Comparison of ENCODE assay signal across 8 cellular contexts in genomic region chr16:50743575-50744225, GRCh38. TPM values are rescaled to one million over a fixed set of nuclear protein-coding genes. Genes with fewer than 3 reads are reported as not detected.
DNase-seq lines count a peak whose midpoint lies in the region; ATAC-seq and TF ChIP-seq lines count a peak whose summit lies in the region.

No MANE protein-coding gene starts in this region.

- H3K4me3 ChIP-seq in heart right ventricle (peak overlapping the region in 6 of 10 donors; percentile 11 to 95 (median 94)), heart left ventricle (peak overlapping the region in 6 of 12 donors; percentile 92 to 96 (median 95)), mucosa of rectum (ENCODE audit: low read length in 2 of 2) (peak overlapping the region; percentile 83 to 87), transverse colon (peak overlapping the region in 1 of 4 donors; percentile 100), brain microvascular endothelial cell (ENCODE audit: low read depth, low read length) (no peak overlapping the region)

- intact Hi-C loops in heart right ventricle (cut with DNase I) (loop anchor here in 3 of 10 donors (5.0 to 10.0 kb wide), 5 partner anchors 46 to 371 kb away; no protein-coding TSS in a partner anchor), heart left ventricle (cut with DNase I) (loop anchor here in 7 of 10 donors (2.0 to 10.0 kb wide), 5 partner anchors 41 to 79 kb away; partner anchors contain the start of gene NOD2 (in 1 of the 7)), transverse colon (cut with DNase I; ENCODE audit: low total_unique reads) (no loop called here)

- 77 to 79% methylated on average over 3 of the region's 3 CpGs for WGBS in heart right ventricle, 2 donors
- WGBS in heart left ventricle, 4 donors, result 69 to 79% (median 75%) methylated on average over 3 of the region's 3 CpGs
- WGBS in transverse colon (ENCODE audit: low coverage in 1 of 2), 2 donors, result 40 to 42% methylated on average over 3 of the region's 3 CpGs

- H3K27me3 ChIP-seq in heart right ventricle (no peaks in the 10 kb centered on the region), heart left ventricle (no peaks in the 10 kb centered on the region), mucosa of rectum (ENCODE audit: control insufficient read depth in 2 of 2, insufficient read depth in 2 of 2, low read length in 2 of 2) (no peaks in the 10 kb centered on the region), transverse colon (no peaks in the 10 kb centered on the region), brain microvascular endothelial cell (replicated peaks) (no peaks in the 10 kb centered on the region)

- H3K9ac ChIP-seq in mucosa of rectum (ENCODE audit: low read depth in 1 of 2, low read length in 2 of 2), result peak overlapping the region in 1 of 2 donors; percentile 62

- H3K9me3 Mint-ChIP-seq in brain, result peaks cover 0 to 3% (median 0%) of the 10 kb centered on the region in 5 experiments

- peak overlapping the region; percentile 37 to 87 (median 51) for H3K27ac Mint-ChIP-seq in brain

- no peak for TF ChIP-seq EP300 in transverse colon (IDR thresholded peaks at IDR 0.05; ENCODE audit: low read depth)

- peaks cover 6% of the 10 kb centered on the region for H3K27me3 Mint-ChIP-seq in brain

- ATAC-seq in heart right ventricle (no peak), heart left ventricle (no peak)

- H3K4me1 ChIP-seq in heart right ventricle, result peaks cover 0 to 64% (median 45%) of the 10 kb centered on the region in 9 donors
- peaks cover 3 to 56% (median 25%) of the 10 kb centered on the region in 12 donors for H3K4me1 ChIP-seq in heart left ventricle
- peaks cover 13 to 27% of the 10 kb centered on the region in 2 donors for H3K4me1 ChIP-seq in mucosa of rectum (ENCODE audit: control insufficient read depth in 2 of 2, insufficient read depth in 2 of 2, low read length in 2 of 2)
- H3K4me1 ChIP-seq in transverse colon, result peaks cover 11 to 58% (median 19%) of the 10 kb centered on the region in 4 donors

- H3K4me3 Mint-ChIP-seq in brain, result peak overlapping the region; percentile 87 to 92 (median 90)

- in situ Hi-C loops in transverse colon (cut with MboI; ENCODE audit: low pct_ligation_motif_present in 1 of 4, low pct_unique_long_range_greater_than_20kb in 1 of 4, low sequenced_read_pairs in 3 of 4), result no loop called here
- in situ Hi-C loops in brain microvascular endothelial cell (cut with HindIII; ENCODE audit: low pct_ligation_motif_present, low sequenced_read_pairs), result no loop called here

- no peak for TF ChIP-seq CTCF in heart right ventricle (IDR thresholded peaks at IDR 0.05)
- TF ChIP-seq CTCF in heart left ventricle (IDR thresholded peaks at IDR 0.05), result no peak
- TF ChIP-seq CTCF in brain (conservative IDR thresholded peaks at IDR 0.05), result no peak
- no peak for TF ChIP-seq CTCF in transverse colon (IDR thresholded peaks at IDR 0.05)
- TF ChIP-seq CTCF in brain microvascular endothelial cell (IDR thresholded peaks at IDR 0.05; ENCODE audit: low read depth, low read length, missing control alignments), result no peak

- H3K4me1 Mint-ChIP-seq in brain, result peaks cover 60% of the 10 kb centered on the region

- H3K9me3 ChIP-seq in heart right ventricle (no peaks in the 10 kb centered on the region), heart left ventricle (no peaks in the 10 kb centered on the region), mucosa of rectum (ENCODE audit: control insufficient read depth in 2 of 2, low read length in 2 of 2) (no peaks in the 10 kb centered on the region), transverse colon (no peaks in the 10 kb centered on the region)

- H3K36me3 Mint-ChIP-seq in brain, result peaks cover 11% of the 10 kb centered on the region

- TF ChIP-seq POLR2A in heart left ventricle (IDR thresholded peaks at IDR 0.05) (no peak), transverse colon (IDR thresholded peaks at IDR 0.05) (no peak)

- peak overlapping the region in 6 of 10 donors; percentile 88 to 98 (median 93) for H3K27ac ChIP-seq in heart right ventricle
- peak overlapping the region in 4 of 12 donors; percentile 44 to 97 (median 90) for H3K27ac ChIP-seq in heart left ventricle
- H3K27ac ChIP-seq in mucosa of rectum (ENCODE audit: low read depth in 2 of 2, low read length in 2 of 2), result peak overlapping the region; percentile 59 to 92
- H3K27ac ChIP-seq in transverse colon, result peak overlapping the region; percentile 90 to 97 (median 91)
- no peak overlapping the region for H3K27ac ChIP-seq in brain microvascular endothelial cell

- DNase-seq in heart right ventricle (no peak), heart left ventricle (no peak), transverse colon (no peak), nucleus accumbens (lab: John Stamatoyannopoulos, UW) (no peak), 8988T (no peak), brain microvascular endothelial cell (no peak)

- H3K36me3 ChIP-seq in heart right ventricle (peaks cover 0 to 27% (median 0%) of the 10 kb centered on the region in 9 donors), heart left ventricle (peaks cover 0 to 25% (median 0%) of the 10 kb centered on the region in 9 donors), mucosa of rectum (ENCODE audit: control insufficient read depth in 2 of 2, insufficient read depth in 2 of 2, low read length in 2 of 2) (no peaks in the 10 kb centered on the region), transverse colon (no peaks in the 10 kb centered on the region), brain microvascular endothelial cell (replicated peaks) (no peaks in the 10 kb centered on the region)

RNA-seq across cellular contexts. Expression of gene CYLD, which starts 1.8 kb away (rescaled TPM):
- total RNA-seq in heart right ventricle (10 to 100 TPM; 21.9 to 61.7 (median 39.9) TPM), heart left ventricle (10 to 100 TPM; 20.2 to 68.8 (median 40.0) TPM), transverse colon (10 to 100 TPM in 3 of 4 donors, 1 to 10 TPM in 1; 5.2 to 56.5 (median 34.1) TPM)
- polyA plus RNA-seq in heart right ventricle (10 to 100 TPM; 10.3 to 11.8 TPM), heart left ventricle (10 to 100 TPM in 1 of 2 donors, 1 to 10 TPM in 1; 7.5 to 34.9 TPM), brain (ENCODE audit: insufficient read depth, low read depth, low replicate concordance) (10.3 TPM)

RNA-seq across cellular contexts. Expression of gene NOD2, which starts 50.3 kb away (rescaled TPM):
- total RNA-seq in heart right ventricle, result 1 to 10 TPM in 4 of 10 donors, under 1 TPM in 6; 0.13 to 4.9 (median 0.48) TPM
- under 1 TPM; 0.36 to 0.73 TPM for polyA plus RNA-seq in heart right ventricle
- 1 to 10 TPM in 4 of 9 donors, under 1 TPM in 5; 0.21 to 6.5 (median 0.91) TPM for total RNA-seq in heart left ventricle
- polyA plus RNA-seq in heart left ventricle, result under 1 TPM; 0.46 to 0.71 TPM
- not detected for polyA plus RNA-seq in brain (ENCODE audit: insufficient read depth, low read depth, low replicate concordance)
- total RNA-seq in transverse colon, result 1 to 10 TPM in 2 of 4 donors, under 1 TPM in 1, not detected in 1; 0.41 to 2.6 (median 2.2) TPM
